Comparison of ENCODE assay signal across 9 cellular contexts in the genomic region with DNA sequence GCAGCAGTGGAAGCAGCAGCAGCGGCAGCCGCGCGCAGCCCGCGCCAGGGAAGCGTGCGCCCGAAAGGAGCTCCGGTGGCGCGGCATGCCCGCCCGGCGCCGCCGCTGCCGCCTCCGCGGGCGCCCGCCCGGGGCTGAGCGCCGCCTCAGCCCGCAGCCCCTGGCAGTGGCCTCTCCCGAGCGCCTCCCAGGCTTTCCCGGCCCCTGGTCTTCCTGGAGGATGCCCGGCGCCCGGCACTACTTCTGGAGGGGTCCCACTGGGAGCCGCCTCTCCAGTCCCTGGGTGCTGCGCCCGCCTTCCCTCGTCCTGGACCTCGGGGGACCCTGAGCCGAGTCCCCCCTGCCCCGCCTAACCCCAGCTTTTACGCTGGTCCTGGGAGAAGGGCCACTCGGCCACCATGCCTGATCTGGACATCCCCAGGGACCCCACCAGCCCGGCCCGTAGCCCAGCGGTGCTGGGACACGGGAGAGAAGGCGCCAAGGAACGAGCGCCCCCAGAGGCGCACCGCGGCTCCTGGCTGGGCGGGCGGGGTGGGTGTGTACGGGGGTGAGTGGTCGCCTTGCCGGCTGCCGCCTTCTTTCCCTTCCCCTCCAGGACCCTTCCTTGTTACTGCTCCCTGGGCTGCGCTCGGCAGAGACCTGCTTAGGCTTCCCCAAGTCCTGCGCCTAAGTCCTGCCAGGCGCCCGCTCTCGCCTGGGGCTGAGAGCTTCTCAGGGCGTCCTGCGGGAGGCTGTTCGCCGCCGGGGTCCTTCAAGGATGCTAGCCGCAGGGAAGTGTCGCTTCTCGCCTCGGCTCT. TPM values are rescaled to one million over a fixed set of nuclear protein-coding genes. Genes with fewer than 3 reads are reported as not detected.
A peak's percentile ranks its signal among the peaks of the same experiment; 100 is the strongest.
DNase-seq lines count a peak whose midpoint lies in the region; ATAC-seq and TF ChIP-seq lines count a peak whose summit lies in the region.
"Had no signal": no experiment of that assay in that cellular context is flagged by ENCODE, and none has a peak within 500 bp of the region (broad histone marks: within the 10 kb centered on the region; RNA-seq: fewer than 3 reads in every experiment).

No MANE protein-coding gene starts in this region.

- POLR2A ChIA-PET in AG04450 (lab: Yijun Ruan, JAX): no interaction called here

- CTCF ChIA-PET in AG04450 (lab: Charles Lee): interaction anchor here (0.6 to 1.8 kb wide), 5 partner anchors 22 to 496 kb away, joined by 3 to 6 read pairs (median 3); no protein-coding TSS in a partner anchor
- CTCF ChIA-PET in mammary epithelial cell (lab: Charles Lee; ENCODE audit: low non-redundant PET): interaction anchor here (0.7 kb wide), 1 partner anchor 219 kb away, joined by 3 read pairs; no protein-coding TSS in a partner anchor

- H3K4me3 ChIP-seq in AG04450 (ENCODE audit: low read depth, low read length): peak overlapping the region; percentile 54
- H3K4me3 ChIP-seq in GM23338: peak overlapping the region; percentile 75
- peak overlapping the region; percentile 36 to 52 (median 36) for H3K4me3 ChIP-seq in mammary epithelial cell (replicated peaks in 1 of 3; ENCODE audit: insufficient read depth in 1 of 3, low read depth in 2 of 3, low read length in 3 of 3)
- H3K4me3 ChIP-seq in left lung: no peak overlapping the region

- no peaks in the 10 kb centered on the region for H3F3A ChIP-seq in GM23338 (replicated peaks; ENCODE audit: low read depth)

- peak overlapping the region; percentile 63 for H3K4me3 Mint-ChIP-seq in GM23338

- ATAC-seq in GM23338 (peak; percentile 72), left lung (peak; percentile 27), HG02798 (IDR thresholded peaks at IDR 0.05; ENCODE audit: poor library complexity, unreplicated experiment) (no peak)

- no peak overlapping the region for H3K27ac ChIP-seq in AG04450 (ENCODE audit: low read depth, low read length)
- no peak overlapping the region for H3K27ac ChIP-seq in GM23338 (ENCODE audit: low read depth)
- H3K27ac ChIP-seq in mammary epithelial cell (ENCODE audit: insufficient read depth, low read depth, low read length): no peak overlapping the region
- H3K27ac ChIP-seq in left lung: no peak overlapping the region

- no peaks in the 10 kb centered on the region for H3K9me2 ChIP-seq in GM23338 (ENCODE audit: insufficient read depth)

- TF ChIP-seq CTCF in AG04450 (IDR thresholded peaks at IDR 0.05; ENCODE audit: low read depth, low read length) (peak; percentile 25; the same call in 1 of the 2 replicates), GM23338 (conservative IDR thresholded peaks at IDR 0.05; ENCODE audit: low read depth in 2 of 2) (peak in 1 of 2 experiments; percentile 59; a peak in 2 of 4 replicates), mammary epithelial cell (conservative IDR thresholded peaks at IDR 0.05 in 1 of 2, IDR thresholded peaks at IDR 0.05 in 1 of 2; ENCODE audit: extremely low read depth in 1 of 2, insufficient read depth in 1 of 2, low read depth in 1 of 2, low read length in 2 of 2) (peak; percentile 9 to 43), left lung (IDR thresholded peaks at IDR 0.05) (no peak)

- H4K20me1 ChIP-seq in GM23338 (replicated peaks; ENCODE audit: insufficient read depth) (no peaks in the 10 kb centered on the region; the same call in 1 of the 2 replicates), mammary epithelial cell (ENCODE audit: insufficient read depth, low read length) (no peaks in the 10 kb centered on the region)

- 0% methylated on average over 6 of the region's 72 CpGs for WGBS in mammary epithelial cell (ENCODE audit: low coverage, missing lambda C conversion rate)

- dilution Hi-C loops in mammary epithelial cell (cut with HindIII; ENCODE audit: low sequenced_read_pairs): no loop called here

- DNase-seq in AG04450 (ENCODE audit: low read depth, low spot score) (no peak), GM23338 (ENCODE audit: low spot score) (peak; percentile 58), mammary epithelial cell (peak; percentile 50), left lung (peak in 1 of 2 donors; percentile 64), activated gamma-delta T cell treated with Interleukin-2 at 50 U/mL for 16 hours (no peak), activated T-cell treated with anti-CD3 and anti-CD28 coated beads for 4 hours (no peak), AML-193 (lab: John Stamatoyannopoulos, UW) (no peak)
- DNase-seq: NCI-H1436 treated with DMSO at 0.1 percent for 48 hours had no signal

- H3K79me2 ChIP-seq in GM23338 (replicated peaks; ENCODE audit: insufficient read depth) (no peaks in the 10 kb centered on the region), mammary epithelial cell (ENCODE audit: insufficient read depth, low read length) (no peaks in the 10 kb centered on the region)

- H3K4me2 ChIP-seq in GM23338: peak overlapping the region; percentile 94
- H3K4me2 ChIP-seq in mammary epithelial cell (ENCODE audit: insufficient read depth, low read depth, low read length): peak overlapping the region; percentile 98

- BruUV-seq in mammary epithelial cell (replicated peaks; lab: Mats Ljungman, UMichigan): no TSS peak

- peaks cover 3% of the 10 kb centered on the region; the same call in 1 of the 2 replicates for H3K9me3 ChIP-seq in AG04450 (ENCODE audit: control insufficient read depth, insufficient read depth, low read length)
- H3K9me3 ChIP-seq in mammary epithelial cell (replicated peaks; ENCODE audit: insufficient read depth, low read length): no peaks in the 10 kb centered on the region
- no peaks in the 10 kb centered on the region for H3K9me3 ChIP-seq in left lung

- intact Hi-C loops in mammary epithelial cell (cut with micrococcal nuclease) (loop anchor here (1.0 to 5.0 kb wide), 3 partner anchors 58 to 380 kb away; no protein-coding TSS in a partner anchor), left lung (cut with DNase I) (no loop called here)

- no peak overlapping the region for H3K9ac ChIP-seq in mammary epithelial cell (ENCODE audit: insufficient read depth, low read length)

- H2AFZ ChIP-seq in GM23338: peak overlapping the region; percentile 96
- peak overlapping the region; percentile 88 for H2AFZ ChIP-seq in mammary epithelial cell (ENCODE audit: low read depth, low read length)

- peaks cover 52% of the 10 kb centered on the region for H3K27me3 Mint-ChIP-seq in GM23338 (ENCODE audit: insufficient read depth, low read depth, poor library complexity)

- H3K4me1 ChIP-seq in GM23338 (ENCODE audit: insufficient read depth) (no peaks in the 10 kb centered on the region), mammary epithelial cell (ENCODE audit: insufficient read depth, low read length) (peaks cover 18% of the 10 kb centered on the region), left lung (peaks cover 0 to 18% of the 10 kb centered on the region in 2 donors)

- H3K4me1 Mint-ChIP-seq in GM23338: peaks cover 6% of the 10 kb centered on the region

- no peak overlapping the region for H3K27ac Mint-ChIP-seq in GM23338

- peaks cover 4% of the 10 kb centered on the region; the same call in 2 of the 3 replicates for H3K9me3 Mint-ChIP-seq in GM23338

- no peaks in the 10 kb centered on the region; the same call in 2 of the 3 replicates for H3K36me3 Mint-ChIP-seq in GM23338 (ENCODE audit: low read depth)

- in situ Hi-C loops in mammary epithelial cell (cut with MboI; ENCODE audit: low sequenced_read_pairs in 2 of 2): no loop called here

- H3K36me3 ChIP-seq in GM23338 (ENCODE audit: insufficient read depth) (no peaks in the 10 kb centered on the region), mammary epithelial cell (ENCODE audit: insufficient read depth, low read length) (no peaks in the 10 kb centered on the region), left lung (no peaks in the 10 kb centered on the region)

- H3K27me3 ChIP-seq in AG04450 (ENCODE audit: control insufficient read depth, insufficient read depth, low read length): peaks cover 27% of the 10 kb centered on the region
- peaks cover 82% of the 10 kb centered on the region for H3K27me3 ChIP-seq in GM23338 (ENCODE audit: insufficient read depth)
- peaks cover 3% of the 10 kb centered on the region for H3K27me3 ChIP-seq in mammary epithelial cell (ENCODE audit: insufficient read depth, low read length)
- peaks cover 38 to 82% of the 10 kb centered on the region in 2 donors for H3K27me3 ChIP-seq in left lung

TF ChIP-seq in GM23338, 12 proteins besides CTCF, POLR2A, EP300 and RAD21:
- TF ChIP-seq EZH2 (IDR thresholded peaks at IDR 0.05; ENCODE audit: low read depth, unreplicated experiment) (peak; percentile 52), STAT1 (IDR thresholded peaks at IDR 0.05; ENCODE audit: unreplicated experiment) (no peak), NANOG (IDR thresholded peaks at IDR 0.05; ENCODE audit: borderline replicate concordance) (no peak)
TF ChIP-seq in GM23338: peak in this region for 1.

RNA-seq across cellular contexts. Expression of a gene that starts 0.7 kb away (rescaled TPM):
- 0.19 and 0.25 TPM in 2 replicates for polyA plus RNA-seq in AG04450 (2011; rRNA removed)
- polyA minus RNA-seq in AG04450 (2011; rRNA and poly(A)+ RNA removed): 0.69 and 0.78 TPM in 2 replicates
- total RNA-seq in GM23338 (2014; rRNA removed; shearing (Covaris generic)): 2.1 and 2.8 TPM in 2 replicates
- polyA plus RNA-seq in GM23338 (2016; fragmentation: Nextera tagmentation; extraction: Ambion mirVana): 0.37 and 0.52 TPM in 2 replicates
- total RNA-seq in mammary epithelial cell: under 1 TPM in 1 of 2 donors, not detected in 1; under 0.01 TPM
- polyA plus RNA-seq in mammary epithelial cell: 0.10 TPM
- polyA minus RNA-seq in mammary epithelial cell: not detected
- total RNA-seq in left lung: under 1 TPM; 0.08 to 0.09 TPM

Comparison
In these comparisons a context has a peak if more than half of its experiments do, and no peak if none do; other contexts are left out.
1. DNase-seq: peak in GM23338 (single experiment) and mammary epithelial cell (single experiment); none in AG04450 (single experiment), activated gamma-delta T cell treated with Interleukin-2 at 50 U/mL for 16 hours (single experiment), activated T-cell treated with anti-CD3 and anti-CD28 coated beads for 4 hours (single experiment) and AML-193 (0 of 2).
2. H3K4me3 ChIP-seq: peak in AG04450 (single experiment), GM23338 (single experiment) and mammary epithelial cell (3 of 3); none in left lung (0 of 2).
3. CTCF ChIP-seq: peak in AG04450 (single experiment) and mammary epithelial cell (2 of 2); none in left lung (0 of 2).